ENCODE assay signal across 19 cellular contexts in the genomic region with DNA sequence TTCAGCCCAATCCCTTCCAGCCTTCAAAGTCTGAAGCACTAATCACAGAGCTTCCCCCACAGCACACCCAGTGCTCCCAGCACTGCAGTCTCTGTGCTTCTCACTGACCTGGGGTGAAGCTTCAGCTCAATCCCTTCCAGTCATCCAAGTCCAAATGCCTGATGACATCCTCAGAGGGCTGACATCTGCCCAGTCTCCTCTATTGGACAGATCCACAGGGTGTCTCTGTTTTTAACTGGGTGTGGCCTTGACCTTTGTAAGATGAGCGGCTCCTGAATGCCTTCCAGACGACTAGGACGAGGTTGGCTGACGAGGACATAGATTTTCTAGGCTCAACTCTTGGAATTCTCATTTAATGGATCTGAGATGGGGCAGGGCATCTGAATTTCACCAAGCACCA. TPM values are rescaled to one million over a fixed set of nuclear protein-coding genes. Genes with fewer than 3 reads are reported as not detected.
DNase-seq lines count a peak whose midpoint lies in the region; ATAC-seq and TF ChIP-seq lines count a peak whose summit lies in the region.
"Had no signal": no experiment of that assay in that cellular context is flagged by ENCODE, and none has a peak within 500 bp of the region (broad histone marks: within the 10 kb centered on the region; RNA-seq: fewer than 3 reads in every experiment).

No MANE protein-coding gene starts in this region.

- no peaks in the 10 kb centered on the region for H3K27me3 Mint-ChIP-seq in neural crest cell (ENCODE audit: low read depth)

- H3K9me3 Mint-ChIP-seq in neural crest cell = no peaks in the 10 kb centered on the region
- H3K9me3 Mint-ChIP-seq: CD4-positive, alpha-beta memory T cell; HFFc6 had no signal

- DNase-seq in EL = peak; percentile 31
- DNase-seq in NCI-H146 treated with DMSO at 0.1 percent for 48 hours (lab: John Stamatoyannopoulos, UW; ENCODE audit: unreplicated experiment) = peak; percentile 7
- DNase-seq in neural crest cell (ENCODE audit: low read depth, low spot score) = no peak
- no peak for DNase-seq in NCI-H446 (lab: John Stamatoyannopoulos, UW)
- DNase-seq in NCI-H1105 treated with DMSO at 0.1 percent for 48 hours (lab: John Stamatoyannopoulos, UW) = no peak
- DNase-seq: activated CD4-positive, alpha-beta T cell treated with anti-CD3 and anti-CD28 coated beads for 1 hour; CD4-positive, alpha-beta memory T cell; effector CD8-positive, alpha-beta T cell; HFFc6; NCI-H2029; NCI-H345; SJCRH30; T-helper 1 cell; trophoblast cell had no signal

- no peak for TF ChIP-seq CTCF in neural crest cell (conservative IDR thresholded peaks at IDR 0.05)

- no peak overlapping the region for H3K4me3 Mint-ChIP-seq in neural crest cell
- H3K4me3 Mint-ChIP-seq: brain; CD4-positive, alpha-beta memory T cell; HFFc6 had no signal

- H3K4me1 Mint-ChIP-seq in neural crest cell = peaks cover 76% of the 10 kb centered on the region

- no peaks in the 10 kb centered on the region for H3K36me3 Mint-ChIP-seq in neural crest cell (ENCODE audit: low read depth)
- H3K36me3 Mint-ChIP-seq: brain; CD4-positive, alpha-beta memory T cell had no signal

- peak; percentile 7 for ATAC-seq in esophagus mucosa
- no peak for ATAC-seq in GM19455 (IDR thresholded peaks at IDR 0.05; ENCODE audit: unreplicated experiment)
- ATAC-seq: Panc1 had no signal

- peak overlapping the region; percentile 81 for H3K27ac Mint-ChIP-seq in neural crest cell (ENCODE audit: unreplicated experiment)
- H3K27ac Mint-ChIP-seq: brain; CD4-positive, alpha-beta memory T cell; HFFc6 had no signal

RNA-seq across cellular contexts. Expression of gene SLC2A9, which starts 7.6 kb away (rescaled TPM):
- 21.5 TPM for total RNA-seq in esophagus mucosa
- 0.26 TPM in 1 of 2 replicates, not detected in the other for total RNA-seq in neural crest cell
- total RNA-seq: G401 had no signal

Comparison
In these comparisons a context has a peak if more than half of its experiments do, and no peak if none do; other contexts are left out.
1. DNase-seq: peak in EL (single experiment) and NCI-H146 treated with DMSO at 0.1 percent for 48 hours (single experiment); none in neural crest cell (single experiment), NCI-H446 (0 of 2) and NCI-H1105 treated with DMSO at 0.1 percent for 48 hours (single experiment).
2. RNA of gene SLC2A9, which starts 7.6 kb away (total RNA-seq): 21.5 TPM in esophagus mucosa (single experiment); 0.26 TPM in neural crest cell; every median in the first group is over 10 times any median in the second.